17 cellular contexts compared by ENCODE assay signal in genomic region chr6:161214722-161215121, GRCh38.
"Had no signal": no experiment of that assay in that cellular context is flagged by ENCODE, and none has a peak within 500 bp of the region (broad histone marks: within the 10 kb centered on the region; RNA-seq: fewer than 3 reads in every experiment).

No MANE protein-coding gene starts in this region.

- H3K4me1 ChIP-seq: ascending aorta, neural progenitor cell, psoas muscle, tibial nerve, vagina had no signal

- H3K36me3 ChIP-seq: ascending aorta, vagina had no signal

- H3K27me3 Mint-ChIP-seq: activated CD4-positive, alpha-beta memory T cell treated with anti-CD3 and anti-CD28 coated beads, Interleukin-2, amount 10 ng/mL, durations not matched to agents 7 days and 5 days; activated naive CD4-positive, alpha-beta T cell treated with anti-CD3 and anti-CD28 coated beads, Interleukin-2, amount 10 ng/mL, durations not matched to agents 7 days and 5 days; naive thymus-derived CD4-positive, alpha-beta T cell had no signal

- H3K27ac ChIP-seq: ascending aorta, neural progenitor cell, psoas muscle, tibial nerve, vagina had no signal

- H3K27ac Mint-ChIP-seq: activated CD4-positive, alpha-beta memory T cell treated with anti-CD3 and anti-CD28 coated beads, Interleukin-2, amount 10 ng/mL, durations not matched to agents 7 days and 5 days; activated naive CD4-positive, alpha-beta T cell treated with anti-CD3 and anti-CD28 coated beads, Interleukin-2, amount 10 ng/mL, durations not matched to agents 7 days and 5 days; naive thymus-derived CD4-positive, alpha-beta T cell; neural progenitor cell; T-helper 2 cell treated with Interferon-gamma antibody and Interleukin-4, amounts not matched to agents 5 μg/mL and 100 μg/mL, for 36 hours had no signal

- DNase-seq: activated CD4-positive, alpha-beta memory T cell treated with anti-CD3 and anti-CD28 coated beads, Interleukin-2, amount 10 ng/mL, durations not matched to agents 7 days and 5 days; activated CD4-positive, alpha-beta T cell treated with anti-CD3 and anti-CD28 coated beads for 48 hours; activated CD4-positive, CD25-positive, alpha-beta regulatory T cell; activated naive CD4-positive, alpha-beta T cell treated with anti-CD3 and anti-CD28 coated beads, Interleukin-2, amount 10 ng/mL, durations not matched to agents 7 days and 5 days; activated T-cell treated with anti-CD3 and anti-CD28 coated beads, Interleukin-2, amount 50 U/mL, for 4 hours; effector memory CD4-positive, alpha-beta T cell; mesendoderm; naive thymus-derived CD4-positive, alpha-beta T cell; psoas muscle; right cardiac atrium; stimulated activated naive CD8-positive, alpha-beta T cell treated with anti-CD3 and anti-CD28 coated beads, Interleukin-15, Interleukin-2, amounts not matched to agents 100 U/mL and 50 U/mL, for 24 hours; substantia nigra had no signal

- H3K4me3 ChIP-seq: ascending aorta, neural progenitor cell, psoas muscle, tibial nerve, vagina had no signal

- H3K27me3 ChIP-seq: ascending aorta, neural progenitor cell, tibial nerve, vagina had no signal

- H2AFZ ChIP-seq: neural progenitor cell had no signal

- H3K4me3 Mint-ChIP-seq: activated CD4-positive, alpha-beta memory T cell treated with anti-CD3 and anti-CD28 coated beads, Interleukin-2, amount 10 ng/mL, durations not matched to agents 7 days and 5 days; activated naive CD4-positive, alpha-beta T cell treated with anti-CD3 and anti-CD28 coated beads, Interleukin-2, amount 10 ng/mL, durations not matched to agents 7 days and 5 days; activated T-cell treated with anti-CD3 and anti-CD28 coated beads, Interleukin-2, amount 50 U/mL, for 4 hours; naive thymus-derived CD4-positive, alpha-beta T cell; neural progenitor cell; T-helper 2 cell treated with Interferon-gamma antibody and Interleukin-4, amounts not matched to agents 5 μg/mL and 100 μg/mL, for 36 hours had no signal

- H3K9me3 ChIP-seq: ascending aorta, psoas muscle, tibial nerve, vagina had no signal

- ATAC-seq: activated T-cell treated with anti-CD3 and anti-CD28 coated beads, Interleukin-2, amount 50 U/mL, for 4 hours; naive thymus-derived CD4-positive, alpha-beta T cell; psoas muscle; right cardiac atrium; stimulated activated naive CD8-positive, alpha-beta T cell treated with anti-CD3 and anti-CD28 coated beads, Interleukin-15, Interleukin-2, amounts not matched to agents 100 U/mL and 50 U/mL, for 24 hours had no signal

- H3K4me2 ChIP-seq: neural progenitor cell had no signal

- H3K4me1 Mint-ChIP-seq: activated CD4-positive, alpha-beta memory T cell treated with anti-CD3 and anti-CD28 coated beads, Interleukin-2, amount 10 ng/mL, durations not matched to agents 7 days and 5 days; activated naive CD4-positive, alpha-beta T cell treated with anti-CD3 and anti-CD28 coated beads, Interleukin-2, amount 10 ng/mL, durations not matched to agents 7 days and 5 days; neural progenitor cell had no signal
